Comparison of ENCODE assay signal across 14 cellular contexts in the genomic region with DNA sequence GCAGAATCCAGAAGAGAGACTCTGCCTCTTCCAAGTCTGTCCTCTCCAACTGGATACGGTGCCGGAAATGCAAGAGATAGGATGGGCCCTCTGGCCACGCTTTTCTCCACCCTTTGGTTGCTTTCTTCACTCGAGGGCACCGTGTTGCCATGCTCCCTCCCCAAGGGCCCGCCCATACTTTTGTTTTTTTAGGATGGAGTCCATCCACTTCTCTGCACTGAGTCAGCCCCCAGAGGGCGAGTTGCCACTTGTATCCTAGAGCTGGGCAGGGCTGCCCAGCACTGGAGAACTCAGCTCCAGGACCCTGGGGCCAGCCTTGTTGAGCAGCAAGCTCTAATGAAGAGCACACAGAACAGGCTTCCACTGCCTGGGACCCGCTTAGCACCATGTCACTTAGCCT. TPM values are rescaled to one million over a fixed set of nuclear protein-coding genes. Genes with fewer than 3 reads are reported as not detected.
DNase-seq lines count a peak whose midpoint lies in the region; ATAC-seq, FAIRE-seq and TF ChIP-seq lines count a peak whose summit lies in the region.
"Had no signal": no experiment of that assay in that cellular context is flagged by ENCODE, and none has a peak within 500 bp of the region (broad histone marks: within the 10 kb centered on the region; RNA-seq: fewer than 3 reads in every experiment).

No MANE protein-coding gene starts in this region.

- ATAC-seq in GM21515 (IDR thresholded peaks at IDR 0.05; ENCODE audit: unreplicated experiment), result no peak
- ATAC-seq: stimulated activated effector memory CD8-positive, alpha-beta T cell treated with anti-CD3 and anti-CD28 coated beads, Interleukin-12 subunit alpha, Interleukin-12 subunit beta, amount 100 ng/mL, for 72 hours had no signal

- H3K4me1 Mint-ChIP-seq in dendritic cell treated with granulocyte-macrophage colony-stimulating factor and Interleukin-4, amounts not matched to agents 40 ng/mL and 50 ng/mL, for 4 days (ENCODE audit: low read depth), result peaks cover 67% of the 10 kb centered on the region
- H3K4me1 Mint-ChIP-seq: brain, neural crest cell had no signal

- H3F3A ChIP-seq in smooth muscle cell (ENCODE audit: low read depth), result peaks cover 22% of the 10 kb centered on the region

- H3K9ac ChIP-seq in smooth muscle cell (ENCODE audit: low read depth), result no peak overlapping the region

- H3K27me3 Mint-ChIP-seq in dendritic cell treated with granulocyte-macrophage colony-stimulating factor and Interleukin-4, amounts not matched to agents 40 ng/mL and 50 ng/mL, for 4 days, result no peaks in the 10 kb centered on the region
- H3K27me3 Mint-ChIP-seq: brain had no signal

- H3K79me2 ChIP-seq in smooth muscle cell (ENCODE audit: low read depth), result peaks cover 12% of the 10 kb centered on the region

- H3K27me3 ChIP-seq in neutrophil (no peaks in the 10 kb centered on the region), smooth muscle cell (ENCODE audit: low read depth) (no peaks in the 10 kb centered on the region)

- no peaks in the 10 kb centered on the region for H3K9me3 Mint-ChIP-seq in dendritic cell treated with granulocyte-macrophage colony-stimulating factor and Interleukin-4, amounts not matched to agents 40 ng/mL and 50 ng/mL, for 4 days
- H3K9me3 Mint-ChIP-seq: brain; neural crest cell; stimulated activated effector memory CD8-positive, alpha-beta T cell treated with anti-CD3 and anti-CD28 coated beads, Interleukin-12 subunit alpha, Interleukin-12 subunit beta, amount 100 ng/mL, for 72 hours had no signal

- H3K36me3 Mint-ChIP-seq in dendritic cell treated with granulocyte-macrophage colony-stimulating factor and Interleukin-4, amounts not matched to agents 40 ng/mL and 50 ng/mL, for 4 days (ENCODE audit: low read depth), result peaks cover 100% of the 10 kb centered on the region

- H3K36me3 ChIP-seq in neutrophil, result peaks cover 100% of the 10 kb centered on the region
- H3K36me3 ChIP-seq in smooth muscle cell (ENCODE audit: low read depth), result peaks cover 14% of the 10 kb centered on the region

- WGBS in smooth muscle cell (ENCODE audit: low lambda C conversion rate), result 98% methylated on average over 8 of the region's 8 CpGs

- intact Hi-C loops in dendritic cell treated with granulocyte-macrophage colony-stimulating factor and Interleukin-4, amounts not matched to agents 40 ng/mL and 50 ng/mL, for 4 days (cut with micrococcal nuclease), result no loop called here

- H3K4me3 ChIP-seq in neutrophil (ENCODE audit: low read depth in 1 of 2, low read length in 1 of 2) (no peak overlapping the region), smooth muscle cell (no peak overlapping the region)

- DNase-seq in AG08395 (ENCODE audit: low spot score) (peak; percentile 30), HS-27A (ENCODE audit: low read depth) (peak; percentile 31), smooth muscle cell (lab: John Stamatoyannopoulos, UW; ENCODE audit: unreplicated experiment) (no peak), globus pallidus (ENCODE audit: low spot score) (no peak), GM19239 (ENCODE audit: insufficient read length, low spot score) (no peak)
- DNase-seq: activated T-cell treated with anti-CD3 and anti-CD28 coated beads for 4 hours, erythroblast, NCI-H1436 treated with DMSO at 0.1 percent for 48 hours had no signal

- H3K27ac Mint-ChIP-seq in dendritic cell treated with granulocyte-macrophage colony-stimulating factor and Interleukin-4, amounts not matched to agents 40 ng/mL and 50 ng/mL, for 4 days, result peak overlapping the region; percentile 48
- H3K27ac Mint-ChIP-seq: stimulated activated effector memory CD8-positive, alpha-beta T cell treated with anti-CD3 and anti-CD28 coated beads, Interleukin-12 subunit alpha, Interleukin-12 subunit beta, amount 100 ng/mL, for 72 hours had no signal

- no peak overlapping the region for H3K4me3 Mint-ChIP-seq in dendritic cell treated with granulocyte-macrophage colony-stimulating factor and Interleukin-4, amounts not matched to agents 40 ng/mL and 50 ng/mL, for 4 days
- H3K4me3 Mint-ChIP-seq: brain; neural crest cell; stimulated activated effector memory CD8-positive, alpha-beta T cell treated with anti-CD3 and anti-CD28 coated beads, Interleukin-12 subunit alpha, Interleukin-12 subunit beta, amount 100 ng/mL, for 72 hours had no signal

- H3K4me2 ChIP-seq in smooth muscle cell, result no peak overlapping the region

- no peak overlapping the region for H2AFZ ChIP-seq in smooth muscle cell (ENCODE audit: low read depth)

- FAIRE-seq in GM19239 (lab: Jason Lieb, UNC), result no peak

- H3K27ac ChIP-seq in neutrophil (peak overlapping the region; percentile 23), smooth muscle cell (ENCODE audit: low read depth) (no peak overlapping the region)

- TF ChIP-seq CTCF in neutrophil (IDR thresholded peaks at IDR 0.05), result no peak
- TF ChIP-seq CTCF in smooth muscle cell (IDR thresholded peaks at IDR 0.05; ENCODE audit: borderline replicate concordance, insufficient read depth, poor library complexity, severe bottlenecking), result no peak

- H3K4me1 ChIP-seq in neutrophil (ENCODE audit: control insufficient read depth in 1 of 2, insufficient read depth in 1 of 2, low read depth in 1 of 2, low read length in 1 of 2) (peaks cover 0 to 6% of the 10 kb centered on the region in 2 experiments), smooth muscle cell (ENCODE audit: low read depth) (no peaks in the 10 kb centered on the region)

- peaks cover 11% of the 10 kb centered on the region for H3K9me3 ChIP-seq in neutrophil
- no peaks in the 10 kb centered on the region for H3K9me3 ChIP-seq in smooth muscle cell (replicated peaks; ENCODE audit: low read depth)

- H4K20me1 ChIP-seq in smooth muscle cell (ENCODE audit: low read depth), result peaks cover 64% of the 10 kb centered on the region

RNA-seq across cellular contexts. Expression of gene IFNGR2, which starts 25.5 kb away (rescaled TPM):
- total RNA-seq in smooth muscle cell, result 117 and 134 TPM in 2 replicates
- 127 and 132 TPM in 2 replicates for polyA plus RNA-seq in smooth muscle cell

RNA-seq across cellular contexts. Expression of gene TMEM50B, which starts 51.1 kb away (rescaled TPM):
- total RNA-seq in smooth muscle cell, result 31.4 and 51.0 TPM in 2 replicates
- polyA plus RNA-seq in smooth muscle cell, result 29.9 and 42.9 TPM in 2 replicates

Comparison
In these comparisons a context has a peak if more than half of its experiments do, and no peak if none do; other contexts are left out.
1. DNase-seq: peak in AG08395 (single experiment) and HS-27A (single experiment); none in smooth muscle cell (single experiment), globus pallidus (single experiment) and GM19239 (single experiment).